13 cellular contexts compared by ENCODE assay signal in the genomic region with DNA sequence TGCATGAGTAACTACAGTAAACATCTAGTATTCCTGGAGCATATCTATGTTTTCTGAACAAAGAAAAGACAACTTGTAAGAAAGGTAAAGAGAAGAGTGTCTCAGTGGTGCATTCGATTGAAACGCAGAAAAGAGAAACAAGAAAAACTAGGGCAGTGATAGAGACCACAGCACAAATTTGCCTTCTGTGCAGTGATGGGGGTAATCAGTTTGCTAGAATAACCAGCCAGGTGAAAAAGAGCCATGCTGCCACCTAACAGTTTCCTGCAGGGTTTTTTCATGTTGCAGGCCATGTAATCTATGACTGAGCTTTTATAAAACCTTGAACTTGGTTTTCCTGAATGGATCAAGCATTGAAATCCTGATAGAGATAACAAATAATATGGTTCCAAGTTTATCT.
A peak's percentile ranks its signal among the peaks of the same experiment; 100 is the strongest.
DNase-seq lines count a peak whose midpoint lies in the region; ATAC-seq, FAIRE-seq and TF ChIP-seq lines count a peak whose summit lies in the region.
"Had no signal": no experiment of that assay in that cellular context is flagged by ENCODE, and none has a peak within 500 bp of the region (broad histone marks: within the 10 kb centered on the region; RNA-seq: fewer than 3 reads in every experiment).

No MANE protein-coding gene starts in this region.

- TF ChIP-seq CTCF in DOHH2 (IDR thresholded peaks at IDR 0.05; ENCODE audit: low read depth, low read length, poor library complexity, severe bottlenecking), result no peak
- TF ChIP-seq CTCF in heart right ventricle (IDR thresholded peaks at IDR 0.05), result no peak
- TF ChIP-seq CTCF in D721Med (IDR thresholded peaks at IDR 0.05; ENCODE audit: insufficient read depth, missing control alignments), result no peak

- H3K27ac Mint-ChIP-seq in activated CD8-positive, alpha-beta memory T cell treated with anti-CD3 and anti-CD28 coated beads, Interleukin-2, amount 10 ng/mL, durations not matched to agents 7 days and 5 days, result no peak overlapping the region
- H3K27ac Mint-ChIP-seq: activated naive CD4-positive, alpha-beta T cell treated with anti-CD3 and anti-CD28 coated beads, Interleukin-2, amount 50 U/mL, for 24 hours; neural progenitor cell; T-helper 2 cell treated with Interferon-gamma antibody and Interleukin-4, amounts not matched to agents 5 μg/mL and 100 μg/mL, for 36 hours had no signal

- no peaks in the 10 kb centered on the region for H3K27me3 Mint-ChIP-seq in activated CD8-positive, alpha-beta memory T cell treated with anti-CD3 and anti-CD28 coated beads, Interleukin-2, amount 10 ng/mL, durations not matched to agents 7 days and 5 days

- no peaks in the 10 kb centered on the region for H3K9me2 ChIP-seq in DOHH2 (replicated peaks; ENCODE audit: control insufficient read depth, low read length)

- H3K4me3 ChIP-seq in DOHH2 (ENCODE audit: low read length), result no peak overlapping the region
- H3K4me3 ChIP-seq in heart right ventricle, result no peak overlapping the region
- H3K4me3 ChIP-seq: neural progenitor cell, upper lobe of right lung had no signal

- H3K4me1 ChIP-seq in DOHH2 (ENCODE audit: control insufficient read depth, low read length), result peaks cover 10% of the 10 kb centered on the region
- H3K4me1 ChIP-seq in heart right ventricle, result no peaks in the 10 kb centered on the region
- H3K4me1 ChIP-seq: neural progenitor cell, upper lobe of right lung had no signal

- H3K9me3 Mint-ChIP-seq in activated CD8-positive, alpha-beta memory T cell treated with anti-CD3 and anti-CD28 coated beads, Interleukin-2, amount 10 ng/mL, durations not matched to agents 7 days and 5 days (ENCODE audit: low read depth), result no peaks in the 10 kb centered on the region
- H3K9me3 Mint-ChIP-seq: activated naive CD4-positive, alpha-beta T cell treated with anti-CD3 and anti-CD28 coated beads, Interleukin-2, amount 50 U/mL, for 24 hours; neural progenitor cell; T-helper 2 cell treated with Interferon-gamma antibody and Interleukin-4, amounts not matched to agents 5 μg/mL and 100 μg/mL, for 36 hours had no signal

- DNase-seq in heart right ventricle (no peak), NCI-H1930 (lab: John Stamatoyannopoulos, UW) (no peak), D721Med (ENCODE audit: insufficient read length, low spot score) (no peak)
- DNase-seq in activated CD8-positive, alpha-beta memory T cell treated with anti-CD3 and anti-CD28 coated beads, Interleukin-2, amount 10 ng/mL, durations not matched to agents 7 days and 5 days, result no peak
- DNase-seq: Karpas-422, upper lobe of right lung had no signal

- H3K4me2 ChIP-seq in DOHH2 (ENCODE audit: low read length), result 0 out of 2 replicates have a peak overlapping the region, but pooled peaks have one; percentile 16
- H3K4me2 ChIP-seq: neural progenitor cell had no signal

- no peaks in the 10 kb centered on the region for H3K9me3 ChIP-seq in DOHH2 (ENCODE audit: control insufficient read depth, insufficient read depth, low read length)
- H3K9me3 ChIP-seq in heart right ventricle, result no peaks in the 10 kb centered on the region
- H3K9me3 ChIP-seq: upper lobe of right lung had no signal

- H3K4me3 Mint-ChIP-seq in activated CD8-positive, alpha-beta memory T cell treated with anti-CD3 and anti-CD28 coated beads, Interleukin-2, amount 10 ng/mL, durations not matched to agents 7 days and 5 days, result no peak overlapping the region
- H3K4me3 Mint-ChIP-seq: activated naive CD4-positive, alpha-beta T cell treated with anti-CD3 and anti-CD28 coated beads, Interleukin-2, amount 50 U/mL, for 24 hours; neural progenitor cell; T-helper 2 cell treated with Interferon-gamma antibody and Interleukin-4, amounts not matched to agents 5 μg/mL and 100 μg/mL, for 36 hours had no signal

- no peaks in the 10 kb centered on the region for H3K4me1 Mint-ChIP-seq in activated CD8-positive, alpha-beta memory T cell treated with anti-CD3 and anti-CD28 coated beads, Interleukin-2, amount 10 ng/mL, durations not matched to agents 7 days and 5 days
- H3K4me1 Mint-ChIP-seq: activated naive CD4-positive, alpha-beta T cell treated with anti-CD3 and anti-CD28 coated beads, Interleukin-2, amount 50 U/mL, for 24 hours; neural progenitor cell had no signal

- peak; percentile 66 for ATAC-seq in GM19328 (IDR thresholded peaks at IDR 0.05; ENCODE audit: unreplicated experiment)
- ATAC-seq in HG02642 (IDR thresholded peaks at IDR 0.05; ENCODE audit: poor library complexity, unreplicated experiment), result peak; percentile 82
- peak; percentile 81 for ATAC-seq in HG03432 (IDR thresholded peaks at IDR 0.05; ENCODE audit: unreplicated experiment)
- ATAC-seq in heart right ventricle, result no peak
- ATAC-seq in activated CD8-positive, alpha-beta memory T cell treated with anti-CD3 and anti-CD28 coated beads, Interleukin-2, amount 10 ng/mL, durations not matched to agents 7 days and 5 days, result no peak
- ATAC-seq: upper lobe of right lung had no signal

- H4K20me1 ChIP-seq in DOHH2 (ENCODE audit: control insufficient read depth, insufficient read depth, low read depth, low read length), result no peaks in the 10 kb centered on the region

- H3K79me2 ChIP-seq in DOHH2 (ENCODE audit: control insufficient read depth, low read length), result no peaks in the 10 kb centered on the region

- 94 to 100% methylated on average over 2 of the region's 2 CpGs for WGBS in heart right ventricle, 2 donors

- H3K36me3 Mint-ChIP-seq in activated CD8-positive, alpha-beta memory T cell treated with anti-CD3 and anti-CD28 coated beads, Interleukin-2, amount 10 ng/mL, durations not matched to agents 7 days and 5 days, result no peaks in the 10 kb centered on the region
- H3K36me3 Mint-ChIP-seq: activated naive CD4-positive, alpha-beta T cell treated with anti-CD3 and anti-CD28 coated beads, Interleukin-2, amount 50 U/mL, for 24 hours; neural progenitor cell had no signal

- H3K36me3 ChIP-seq in DOHH2 (ENCODE audit: control insufficient read depth, low read length), result no peaks in the 10 kb centered on the region
- H3K36me3 ChIP-seq in heart right ventricle, result no peaks in the 10 kb centered on the region
- H3K36me3 ChIP-seq: neural progenitor cell, upper lobe of right lung had no signal

- H3K27ac ChIP-seq in DOHH2 (ENCODE audit: low read depth, low read length) (no peak overlapping the region), heart right ventricle (no peak overlapping the region)
- H3K27ac ChIP-seq: neural progenitor cell, upper lobe of right lung had no signal

- no peak for FAIRE-seq in D721Med (lab: Jason Lieb, UNC)

- intact Hi-C loops in heart right ventricle (cut with DNase I), result no loop called here

- H3K27me3 ChIP-seq in DOHH2 (ENCODE audit: control insufficient read depth, low read length) (no peaks in the 10 kb centered on the region), heart right ventricle (no peaks in the 10 kb centered on the region)
- H3K27me3 ChIP-seq: neural progenitor cell, upper lobe of right lung had no signal

- H3F3A ChIP-seq in DOHH2 (ENCODE audit: control insufficient read depth, insufficient read depth), result no peaks in the 10 kb centered on the region

- CTCF ChIA-PET in activated CD8-positive, alpha-beta memory T cell treated with anti-CD3 and anti-CD28 coated beads, Interleukin-2, amount 10 ng/mL, durations not matched to agents 7 days and 5 days (lab: Charles Lee), result no interaction called here

Comparison
In these comparisons a context has a peak if more than half of its experiments do, and no peak if none do; other contexts are left out.
1. ATAC-seq: peak in GM19328 (single experiment), HG02642 (single experiment) and HG03432 (single experiment); none in heart right ventricle (0 of 8) and activated CD8-positive, alpha-beta memory T cell treated with anti-CD3 and anti-CD28 coated beads, Interleukin-2, amount 10 ng/mL, durations not matched to agents 7 days and 5 days (single experiment).